ENCODE assay signal across 17 cellular contexts in the genomic region with DNA sequence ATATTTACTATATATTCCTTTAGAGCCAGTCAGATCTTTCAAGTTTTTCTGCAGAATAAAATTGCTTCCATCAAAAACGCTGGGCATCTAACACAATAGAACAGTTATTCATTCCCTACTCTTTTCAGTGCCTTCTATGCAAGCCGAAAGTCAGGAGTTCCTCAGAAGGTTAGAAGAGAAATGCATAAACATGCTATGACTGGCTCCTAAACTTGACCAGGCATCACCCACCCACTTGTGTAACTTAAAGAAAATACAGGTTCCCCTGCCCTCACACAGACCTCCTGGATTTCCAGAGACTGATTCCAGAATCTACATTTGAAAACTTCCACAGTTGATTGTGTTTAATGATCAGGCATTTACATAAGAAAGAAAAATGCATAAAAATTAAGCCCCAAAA. TPM values are rescaled to one million over a fixed set of nuclear protein-coding genes. Genes with fewer than 3 reads are reported as not detected.
DNase-seq lines count a peak whose midpoint lies in the region; ATAC-seq and TF ChIP-seq lines count a peak whose summit lies in the region.
"Had no signal": no experiment of that assay in that cellular context is flagged by ENCODE, and none has a peak within 500 bp of the region (broad histone marks: within the 10 kb centered on the region; RNA-seq: fewer than 3 reads in every experiment).

No MANE protein-coding gene starts in this region.

- H3K36me3 ChIP-seq in mammary epithelial cell (ENCODE audit: insufficient read depth, low read length), result no peaks in the 10 kb centered on the region
- H3K36me3 ChIP-seq: BLaER1 had no signal

- H3K27ac ChIP-seq in mammary epithelial cell (ENCODE audit: insufficient read depth, low read depth, low read length) (no peak overlapping the region), foreskin keratinocyte (no peak overlapping the region)
- H3K27ac ChIP-seq: 22Rv1, BLaER1, C4-2B had no signal

- ATAC-seq in WTC11 (no peak), foreskin keratinocyte (no peak)
- ATAC-seq: CD8-positive, alpha-beta T cell had no signal

- peaks cover 28% of the 10 kb centered on the region for H3K4me1 ChIP-seq in mammary epithelial cell (ENCODE audit: insufficient read depth, low read length)
- H3K4me1 ChIP-seq in foreskin keratinocyte, result peaks cover 6% of the 10 kb centered on the region
- H3K4me1 ChIP-seq: BLaER1 had no signal

- H3K4me1 Mint-ChIP-seq in MCF 10A (ENCODE audit: insufficient read depth, unreplicated experiment), result peaks cover 31% of the 10 kb centered on the region
- peaks cover 69% of the 10 kb centered on the region for H3K4me1 Mint-ChIP-seq in WTC11
- H3K4me1 Mint-ChIP-seq: CD4-positive, CD25-positive, alpha-beta regulatory T cell had no signal

- CTCF ChIA-PET in mammary epithelial cell (lab: Charles Lee; ENCODE audit: low non-redundant PET), result no interaction called here
- CTCF ChIA-PET in MCF 10A (lab: Yijun Ruan, JAX), result no interaction called here
- CTCF ChIA-PET in WTC11 (lab: Charles Lee), result no interaction called here

- no peak for TF ChIP-seq CTCF in mammary epithelial cell (conservative IDR thresholded peaks at IDR 0.05 in 1 of 2, IDR thresholded peaks at IDR 0.05 in 1 of 2; ENCODE audit: extremely low read depth in 1 of 2, insufficient read depth in 1 of 2, low read depth in 1 of 2, low read length in 2 of 2)
- TF ChIP-seq CTCF in MCF 10A (IDR thresholded peaks at IDR 0.05; ENCODE audit: unreplicated experiment), result no peak
- TF ChIP-seq CTCF in WTC11 (IDR thresholded peaks at IDR 0.05), result no peak
- TF ChIP-seq CTCF in foreskin keratinocyte (conservative IDR thresholded peaks at IDR 0.05), result no peak

- H3K9me3 Mint-ChIP-seq in MCF 10A (ENCODE audit: unreplicated experiment), result no peaks in the 10 kb centered on the region
- H3K9me3 Mint-ChIP-seq in WTC11, result peaks cover 12% of the 10 kb centered on the region

- intact Hi-C loops in mammary epithelial cell (cut with micrococcal nuclease), result no loop called here
- intact Hi-C loops in MCF 10A (cut with micrococcal nuclease), result no loop called here

- H3K36me3 Mint-ChIP-seq in MCF 10A (ENCODE audit: insufficient read depth, unreplicated experiment) (no peaks in the 10 kb centered on the region), WTC11 (peaks cover 10% of the 10 kb centered on the region)
- H3K36me3 Mint-ChIP-seq: CD4-positive, CD25-positive, alpha-beta regulatory T cell; CD8-positive, alpha-beta T cell had no signal

- peak overlapping the region; percentile 33 for H2AFZ ChIP-seq in mammary epithelial cell (ENCODE audit: low read depth, low read length)

- DNase-seq in mammary epithelial cell (peak; percentile 22), MCF 10A (ENCODE audit: unreplicated experiment) (no peak), WTC11 (ENCODE audit: low spot score) (no peak), foreskin keratinocyte (peak; percentile 18 to 54), DMS53 (lab: John Stamatoyannopoulos, UW) (no peak), kidney glomerular epithelial cell (lab: John Stamatoyannopoulos, UW) (no peak), DMS79 (lab: John Stamatoyannopoulos, UW) (no peak)
- DNase-seq: CD4-positive, CD25-positive, alpha-beta regulatory T cell; CD8-positive, alpha-beta T cell; DMS 273 treated with DMSO at 0.1 percent for 48 hours; DND-41; GOT3; HCEC 1CT had no signal

- peaks cover 37% of the 10 kb centered on the region for H3K79me2 ChIP-seq in mammary epithelial cell (ENCODE audit: insufficient read depth, low read length)

- H3K4me3 ChIP-seq in mammary epithelial cell (replicated peaks in 1 of 3; ENCODE audit: insufficient read depth in 1 of 3, low read depth in 2 of 3, low read length in 3 of 3), result no peak overlapping the region
- H3K4me3 ChIP-seq: BLaER1 had no signal

- no TSS peak for BruUV-seq in mammary epithelial cell (replicated peaks; lab: Mats Ljungman, UMichigan)
- no TSS peak for BruUV-seq in MCF 10A (replicated peaks; lab: Mats Ljungman, UMichigan)

- H4K20me1 ChIP-seq in mammary epithelial cell (ENCODE audit: insufficient read depth, low read length), result no peaks in the 10 kb centered on the region

- H3K27me3 ChIP-seq in mammary epithelial cell (ENCODE audit: insufficient read depth, low read length), result no peaks in the 10 kb centered on the region
- H3K27me3 ChIP-seq in foreskin keratinocyte, result no peaks in the 10 kb centered on the region
- H3K27me3 ChIP-seq: BLaER1 had no signal

- no peak overlapping the region for H3K27ac Mint-ChIP-seq in MCF 10A (ENCODE audit: low read depth, unreplicated experiment)
- peak overlapping the region; percentile 66 for H3K27ac Mint-ChIP-seq in WTC11
- H3K27ac Mint-ChIP-seq: B cell; CD4-positive, CD25-positive, alpha-beta regulatory T cell; CD8-positive, alpha-beta T cell had no signal

- H3K27me3 Mint-ChIP-seq in MCF 10A (ENCODE audit: insufficient read depth, unreplicated experiment), result no peaks in the 10 kb centered on the region
- no peaks in the 10 kb centered on the region for H3K27me3 Mint-ChIP-seq in WTC11 (ENCODE audit: low read depth)

- H3K9ac ChIP-seq in mammary epithelial cell (ENCODE audit: insufficient read depth, low read length), result no peak overlapping the region
- H3K9ac ChIP-seq: BLaER1 had no signal

- dilution Hi-C loops in mammary epithelial cell (cut with HindIII; ENCODE audit: low sequenced_read_pairs), result no loop called here

- POLR2A ChIA-PET in MCF 10A (lab: Yijun Ruan, JAX) (interaction anchor here (2.2 kb wide), 1 partner anchor 12 kb away, joined by 9 read pairs; no protein-coding TSS in a partner anchor), WTC11 (lab: Charles Lee) (no interaction called here)

- WGBS in mammary epithelial cell (ENCODE audit: low coverage, missing lambda C conversion rate), result 44% methylated on average over 2 of the region's 2 CpGs

- H3K4me2 ChIP-seq in mammary epithelial cell (ENCODE audit: insufficient read depth, low read depth, low read length), result peak overlapping the region; percentile 9
- H3K4me2 ChIP-seq: BLaER1 had no signal

- in situ Hi-C loops in mammary epithelial cell (cut with MboI; ENCODE audit: low sequenced_read_pairs in 2 of 2), result no loop called here

- H3K4me3 Mint-ChIP-seq in MCF 10A (ENCODE audit: unreplicated experiment), result no peak overlapping the region
- no peak overlapping the region; the same call in 1 of the 2 replicates for H3K4me3 Mint-ChIP-seq in WTC11
- H3K4me3 Mint-ChIP-seq: B cell; CD4-positive, CD25-positive, alpha-beta regulatory T cell; CD8-positive, alpha-beta T cell had no signal

- H3K9me3 ChIP-seq in mammary epithelial cell (replicated peaks; ENCODE audit: insufficient read depth, low read length), result no peaks in the 10 kb centered on the region
- H3K9me3 ChIP-seq: BLaER1 had no signal

TF ChIP-seq in WTC11, 78 proteins besides CTCF, POLR2A, EP300 and RAD21:
- TF ChIP-seq, protein P1, sequence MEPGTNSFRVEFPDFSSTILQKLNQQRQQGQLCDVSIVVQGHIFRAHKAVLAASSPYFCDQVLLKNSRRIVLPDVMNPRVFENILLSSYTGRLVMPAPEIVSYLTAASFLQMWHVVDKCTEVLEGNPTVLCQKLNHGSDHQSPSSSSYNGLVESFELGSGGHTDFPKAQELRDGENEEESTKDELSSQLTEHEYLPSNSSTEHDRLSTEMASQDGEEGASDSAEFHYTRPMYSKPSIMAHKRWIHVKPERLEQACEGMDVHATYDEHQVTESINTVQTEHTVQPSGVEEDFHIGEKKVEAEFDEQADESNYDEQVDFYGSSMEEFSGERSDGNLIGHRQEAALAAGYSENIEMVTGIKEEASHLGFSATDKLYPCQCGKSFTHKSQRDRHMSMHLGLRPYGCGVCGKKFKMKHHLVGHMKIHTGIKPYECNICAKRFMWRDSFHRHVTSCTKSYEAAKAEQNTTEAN (CRISPR knock-in tag; IDR thresholded peaks at IDR 0.05), result no peak
- TF ChIP-seq, protein P2, sequence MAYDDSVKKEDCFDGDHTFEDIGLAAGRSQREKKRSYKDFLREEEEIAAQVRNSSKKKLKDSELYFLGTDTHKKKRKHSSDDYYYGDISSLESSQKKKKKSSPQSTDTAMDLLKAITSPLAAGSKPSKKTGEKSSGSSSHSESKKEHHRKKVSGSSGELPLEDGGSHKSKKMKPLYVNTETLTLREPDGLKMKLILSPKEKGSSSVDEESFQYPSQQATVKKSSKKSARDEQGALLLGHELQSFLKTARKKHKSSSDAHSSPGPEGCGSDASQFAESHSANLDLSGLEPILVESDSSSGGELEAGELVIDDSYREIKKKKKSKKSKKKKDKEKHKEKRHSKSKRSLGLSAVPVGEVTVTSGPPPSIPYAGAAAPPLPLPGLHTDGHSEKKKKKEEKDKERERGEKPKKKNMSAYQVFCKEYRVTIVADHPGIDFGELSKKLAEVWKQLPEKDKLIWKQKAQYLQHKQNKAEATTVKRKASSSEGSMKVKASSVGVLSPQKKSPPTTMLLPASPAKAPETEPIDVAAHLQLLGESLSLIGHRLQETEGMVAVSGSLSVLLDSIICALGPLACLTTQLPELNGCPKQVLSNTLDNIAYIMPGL (CRISPR knock-in tag; IDR thresholded peaks at IDR 0.05), result no peak
- no peak for TF ChIP-seq GABPB1 (CRISPR knock-in tag; IDR thresholded peaks at IDR 0.05)
- TF ChIP-seq ATF1 (CRISPR knock-in tag; IDR thresholded peaks at IDR 0.05), result no peak
- TF ChIP-seq JUN (CRISPR knock-in tag; IDR thresholded peaks at IDR 0.05), result no peak
- TF ChIP-seq MYBL2 (CRISPR knock-in tag; IDR thresholded peaks at IDR 0.05), result no peak
TF ChIP-seq in WTC11: peak in this region for 0.

RNA-seq across cellular contexts. Expression of a gene that starts 19.3 kb away (rescaled TPM):
- 10 to 100 TPM; 22.4 to 29.5 TPM for total RNA-seq in mammary epithelial cell
- 10.8 TPM for polyA plus RNA-seq in mammary epithelial cell
- polyA minus RNA-seq in mammary epithelial cell, result 53.6 TPM
- total RNA-seq in MCF 10A (2022), result 62.6 and 71.3 TPM in 2 replicates
- total RNA-seq in WTC11 (2021), result 22.6 to 25.6 TPM (median 25.3 TPM) in 3 replicates
- total RNA-seq in foreskin keratinocyte, result 8.6 and 11.2 TPM in 2 replicates
- 1.1 and 1.3 TPM in 2 replicates for polyA plus RNA-seq in foreskin keratinocyte

Comparison
In these comparisons a context has a peak if more than half of its experiments do, and no peak if none do; other contexts are left out.
1. DNase-seq: peak in mammary epithelial cell (single experiment) and foreskin keratinocyte (2 of 2); none in MCF 10A (single experiment), WTC11 (single experiment), DMS53 (single experiment), kidney glomerular epithelial cell (single experiment) and DMS79 (single experiment).